Comparison of ENCODE assay signal across 14 cellular contexts in genomic region chr6:10749734-10750133, GRCh38. TPM values are rescaled to one million over a fixed set of nuclear protein-coding genes. Genes with fewer than 3 reads are reported as not detected.
DNase-seq lines count a peak whose midpoint lies in the region; ATAC-seq and TF ChIP-seq lines count a peak whose summit lies in the region.
"Had no signal": no experiment of that assay in that cellular context is flagged by ENCODE, and none has a peak within 500 bp of the region (broad histone marks: within the 10 kb centered on the region; RNA-seq: fewer than 3 reads in every experiment).

No MANE protein-coding gene starts in this region.

- peak overlapping the region; percentile 81 for H3K4me2 ChIP-seq in neural progenitor cell
- no peak overlapping the region for H3K4me2 ChIP-seq in GM23248 (ENCODE audit: unreplicated experiment)

- no peaks in the 10 kb centered on the region for H3K36me3 ChIP-seq in neural progenitor cell
- no peaks in the 10 kb centered on the region for H3K36me3 ChIP-seq in GM23248 (ENCODE audit: low read depth)

- no peak overlapping the region for H3K27ac ChIP-seq in neural progenitor cell
- H3K27ac ChIP-seq in GM23248, result no peak overlapping the region

- H3K79me2 ChIP-seq in neural progenitor cell (ENCODE audit: low read depth) (peaks cover 70% of the 10 kb centered on the region), GM23248 (ENCODE audit: insufficient read depth) (peaks cover 71% of the 10 kb centered on the region)

- H3K36me3 Mint-ChIP-seq in activated T-cell treated with anti-CD3 and anti-CD28 coated beads, Interleukin-2, amount 50 U/mL, for 4 hours (ENCODE audit: insufficient read depth), result peaks cover 34% of the 10 kb centered on the region
- H3K36me3 Mint-ChIP-seq in activated naive CD8-positive, alpha-beta T cell treated with anti-CD3 and anti-CD28 coated beads, Interleukin-2, amount 50 U/mL, for 24 hours (ENCODE audit: low read depth), result peaks cover 34% of the 10 kb centered on the region
- peaks cover 25% of the 10 kb centered on the region for H3K36me3 Mint-ChIP-seq in neural progenitor cell

- H3K27me3 ChIP-seq in neural progenitor cell (no peaks in the 10 kb centered on the region), GM23248 (replicated peaks; ENCODE audit: insufficient read depth) (no peaks in the 10 kb centered on the region)

- H3F3A ChIP-seq in neural progenitor cell (ENCODE audit: low read depth) (peaks cover 11% of the 10 kb centered on the region), GM23248 (ENCODE audit: insufficient read depth) (peaks cover 13% of the 10 kb centered on the region; the same call in 1 of the 2 replicates)

- ATAC-seq in activated T-cell treated with anti-CD3 and anti-CD28 coated beads, Interleukin-2, amount 50 U/mL, for 4 hours, result no peak
- ATAC-seq in activated naive CD8-positive, alpha-beta T cell treated with anti-CD3 and anti-CD28 coated beads, Interleukin-2, amount 50 U/mL, for 24 hours, result no peak
- ATAC-seq in HG02571 (IDR thresholded peaks at IDR 0.05; ENCODE audit: unreplicated experiment) (no peak), GM19455 (IDR thresholded peaks at IDR 0.05; ENCODE audit: unreplicated experiment) (no peak)
- ATAC-seq: stimulated activated memory B cell treated with anti-CD40 and anti-IgM and Interleukin-4, amounts not matched to agents 10 μg/mL and 1 μg/mL and 100 μg/mL, for 72 hours had no signal

- no peaks in the 10 kb centered on the region for H3K9me3 ChIP-seq in neural progenitor cell (ENCODE audit: low read depth)
- no peaks in the 10 kb centered on the region for H3K9me3 ChIP-seq in GM23248 (ENCODE audit: low read depth)

- in situ Hi-C loops in GM23248 (cut with MboI), result no loop called here

- H3K4me3 ChIP-seq in neural progenitor cell (peak overlapping the region; percentile 89), GM23248 (no peak overlapping the region)

- no peak for TF ChIP-seq CTCF in neural progenitor cell (IDR thresholded peaks at IDR 0.05)

- no peak overlapping the region for H3K9ac ChIP-seq in neural progenitor cell
- H3K9ac ChIP-seq in GM23248, result no peak overlapping the region

- H3K4me3 Mint-ChIP-seq in activated T-cell treated with anti-CD3 and anti-CD28 coated beads, Interleukin-2, amount 50 U/mL, for 4 hours, result peak overlapping the region; percentile 95
- peak overlapping the region; percentile 83 for H3K4me3 Mint-ChIP-seq in activated naive CD8-positive, alpha-beta T cell treated with anti-CD3 and anti-CD28 coated beads, Interleukin-2, amount 50 U/mL, for 24 hours
- H3K4me3 Mint-ChIP-seq in neural progenitor cell, result peak overlapping the region; percentile 17
- H3K4me3 Mint-ChIP-seq: stimulated activated memory B cell treated with anti-CD40 and anti-IgM and Interleukin-4, amounts not matched to agents 10 μg/mL and 1 μg/mL and 100 μg/mL, for 72 hours had no signal

- H3K27ac Mint-ChIP-seq in activated naive CD8-positive, alpha-beta T cell treated with anti-CD3 and anti-CD28 coated beads, Interleukin-2, amount 50 U/mL, for 24 hours, result no peak overlapping the region
- H3K27ac Mint-ChIP-seq in neural progenitor cell, result no peak overlapping the region
- H3K27ac Mint-ChIP-seq: stimulated activated memory B cell treated with anti-CD40 and anti-IgM and Interleukin-4, amounts not matched to agents 10 μg/mL and 1 μg/mL and 100 μg/mL, for 72 hours had no signal

- no peak for DNase-seq in activated T-cell treated with anti-CD3 and anti-CD28 coated beads, Interleukin-2, amount 50 U/mL, for 4 hours
- no peak for DNase-seq in activated T-cell treated with anti-CD3 and anti-CD28 coated beads for 4 hours
- DNase-seq in NCI-H226, result peak; percentile 8
- DNase-seq in activated naive CD8-positive, alpha-beta T cell treated with anti-CD3 and anti-CD28 coated beads, Interleukin-2, amount 50 U/mL, for 24 hours, result no peak
- no peak for DNase-seq in neural progenitor cell (ENCODE audit: low spot score)
- DNase-seq in GM23248, result no peak
- DNase-seq: central memory CD4-positive, alpha-beta T cell; hippocampal formation; RPMI8226; stimulated activated CD4-positive, alpha-beta T cell treated with anti-CD3 and anti-CD28 coated beads, Interleukin-1b, Interleukin-23, amount 100 ng/mL, for 48 hours had no signal

- 47 to 63% methylated on average over 2 of the region's 2 CpGs for WGBS in GM23248 (ENCODE audit: low coverage in 1 of 2, low lambda C conversion rate in 2 of 2, missing lambda C conversion rate in 2 of 2), 2 experiments

- H3K27me3 Mint-ChIP-seq in activated T-cell treated with anti-CD3 and anti-CD28 coated beads, Interleukin-2, amount 50 U/mL, for 4 hours (ENCODE audit: low read depth), result no peaks in the 10 kb centered on the region
- no peaks in the 10 kb centered on the region for H3K27me3 Mint-ChIP-seq in activated naive CD8-positive, alpha-beta T cell treated with anti-CD3 and anti-CD28 coated beads, Interleukin-2, amount 50 U/mL, for 24 hours
- peaks cover 5% of the 10 kb centered on the region for H3K27me3 Mint-ChIP-seq in neural progenitor cell (ENCODE audit: insufficient read depth, low read depth)
- H3K27me3 Mint-ChIP-seq: stimulated activated memory B cell treated with anti-CD40 and anti-IgM and Interleukin-4, amounts not matched to agents 10 μg/mL and 1 μg/mL and 100 μg/mL, for 72 hours had no signal

- no peaks in the 10 kb centered on the region for H3K9me2 ChIP-seq in GM23248 (ENCODE audit: insufficient read depth)

- H3K4me1 Mint-ChIP-seq in activated T-cell treated with anti-CD3 and anti-CD28 coated beads, Interleukin-2, amount 50 U/mL, for 4 hours (ENCODE audit: low read depth), result peaks cover 48% of the 10 kb centered on the region
- H3K4me1 Mint-ChIP-seq in activated naive CD8-positive, alpha-beta T cell treated with anti-CD3 and anti-CD28 coated beads, Interleukin-2, amount 50 U/mL, for 24 hours, result peaks cover 45% of the 10 kb centered on the region
- H3K4me1 Mint-ChIP-seq in neural progenitor cell, result peaks cover 20% of the 10 kb centered on the region

- H4K20me1 ChIP-seq in neural progenitor cell (ENCODE audit: low read depth), result peaks cover 57% of the 10 kb centered on the region
- H4K20me1 ChIP-seq in GM23248 (ENCODE audit: insufficient read depth), result no peaks in the 10 kb centered on the region; the same call in 1 of the 2 replicates

- no peaks in the 10 kb centered on the region for H3K9me3 Mint-ChIP-seq in activated T-cell treated with anti-CD3 and anti-CD28 coated beads, Interleukin-2, amount 50 U/mL, for 4 hours
- H3K9me3 Mint-ChIP-seq in activated naive CD8-positive, alpha-beta T cell treated with anti-CD3 and anti-CD28 coated beads, Interleukin-2, amount 50 U/mL, for 24 hours, result no peaks in the 10 kb centered on the region
- no peaks in the 10 kb centered on the region for H3K9me3 Mint-ChIP-seq in neural progenitor cell
- H3K9me3 Mint-ChIP-seq: stimulated activated memory B cell treated with anti-CD40 and anti-IgM and Interleukin-4, amounts not matched to agents 10 μg/mL and 1 μg/mL and 100 μg/mL, for 72 hours had no signal

- H2AFZ ChIP-seq in neural progenitor cell (replicated peaks) (no peak overlapping the region), GM23248 (no peak overlapping the region)

- H3K4me1 ChIP-seq in neural progenitor cell, result peaks cover 26% of the 10 kb centered on the region
- peaks cover 14% of the 10 kb centered on the region; the same call in 1 of the 2 replicates for H3K4me1 ChIP-seq in GM23248 (ENCODE audit: insufficient read depth)

RNA-seq across cellular contexts. Expression of gene TMEM14B, which starts 2.1 kb away (rescaled TPM):
- total RNA-seq in activated T-cell treated with anti-CD3 and anti-CD28 coated beads, Interleukin-2, amount 50 U/mL, for 4 hours, result 10 to 100 TPM; 84.0 to 85.0 (median 84.4) TPM
- 96.0 and 138 TPM in 2 replicates for total RNA-seq in neural progenitor cell (ENCODE audit: low replicate concordance)
- 75.9 and 94.0 TPM in 2 replicates for total RNA-seq in GM23248 (2014; rRNA removed; shearing (Covaris generic))
- 148 and 158 TPM in 2 replicates for polyA plus RNA-seq in GM23248 (2016; fragmentation: Nextera tagmentation; extraction: Ambion mirVana)

RNA-seq across cellular contexts. Expression of gene TMEM14C, which starts 26.9 kb away (rescaled TPM):
- 10 to 100 TPM; 35.4 to 47.2 (median 38.3) TPM for total RNA-seq in activated T-cell treated with anti-CD3 and anti-CD28 coated beads, Interleukin-2, amount 50 U/mL, for 4 hours
- total RNA-seq in neural progenitor cell (ENCODE audit: low replicate concordance), result 199 and 315 TPM in 2 replicates
- total RNA-seq in GM23248 (2014; rRNA removed; shearing (Covaris generic)), result 164 and 199 TPM in 2 replicates
- polyA plus RNA-seq in GM23248 (2016; fragmentation: Nextera tagmentation; extraction: Ambion mirVana), result 256 and 272 TPM in 2 replicates

RNA-seq across cellular contexts. Expression of gene PAK1IP1, which starts 55.0 kb away (rescaled TPM):
- 10 to 100 TPM; 79.2 to 87.9 (median 87.6) TPM for total RNA-seq in activated T-cell treated with anti-CD3 and anti-CD28 coated beads, Interleukin-2, amount 50 U/mL, for 4 hours
- 13.9 and 28.8 TPM in 2 replicates for total RNA-seq in neural progenitor cell (ENCODE audit: low replicate concordance)
- total RNA-seq in GM23248 (2014; rRNA removed; shearing (Covaris generic)), result 16.6 and 22.8 TPM in 2 replicates
- 28.1 and 29.0 TPM in 2 replicates for polyA plus RNA-seq in GM23248 (2016; fragmentation: Nextera tagmentation; extraction: Ambion mirVana)

RNA-seq across cellular contexts. Expression of gene C6orf52, which starts 55.3 kb away (rescaled TPM):
- total RNA-seq in activated T-cell treated with anti-CD3 and anti-CD28 coated beads, Interleukin-2, amount 50 U/mL, for 4 hours, result 1 to 10 TPM; 2.5 to 5.3 (median 4.3) TPM
- 0.45 and 2.9 TPM in 2 replicates for total RNA-seq in neural progenitor cell (ENCODE audit: low replicate concordance)
- not detected in 2 replicates for total RNA-seq in GM23248 (2014; rRNA removed; shearing (Covaris generic))
- polyA plus RNA-seq in GM23248 (2016; fragmentation: Nextera tagmentation; extraction: Ambion mirVana), result 0.75 and 0.99 TPM in 2 replicates
- total RNA-seq: lung microvascular endothelial cell had no signal

Comparison
In these comparisons a context has a peak if more than half of its experiments do, and no peak if none do; other contexts are left out.
1. H3K4me3 Mint-ChIP-seq: peak in every context shown above with its lines; median percentile 95 in activated T-cell treated with anti-CD3 and anti-CD28 coated beads, Interleukin-2, amount 50 U/mL, for 4 hours; 83 in activated naive CD8-positive, alpha-beta T cell treated with anti-CD3 and anti-CD28 coated beads, Interleukin-2, amount 50 U/mL, for 24 hours; 17 in neural progenitor cell.